In genomic region chr18:13513015-13513414, GRCh38 we compare ENCODE assay signal across 12 cellular contexts.
DNase-seq lines count a peak whose midpoint lies in the region; ATAC-seq lines count a peak whose summit lies in the region.
"Had no signal": no experiment of that assay in that cellular context is flagged by ENCODE, and none has a peak within 500 bp of the region (broad histone marks: within the 10 kb centered on the region; RNA-seq: fewer than 3 reads in every experiment).

No MANE protein-coding gene starts in this region.

- CTCF ChIA-PET in CD8-positive, alpha-beta memory T cell (lab: Charles Lee) = interaction anchor here (1.2 kb wide), 1 partner anchor 297 kb away, joined by 4 read pairs; no protein-coding TSS in a partner anchor

- H3K27ac ChIP-seq in SJCRH30 = no peak overlapping the region
- H3K27ac ChIP-seq in right cardiac atrium (ENCODE audit: low read length) = no peak overlapping the region
- H3K27ac ChIP-seq in CD8-positive, alpha-beta memory T cell (ENCODE audit: low read depth, low read length) = no peak overlapping the region
- H3K27ac ChIP-seq: spleen had no signal

- intact Hi-C loops in right cardiac atrium (cut with DNase I) = no loop called here

- peaks cover 35% of the 10 kb centered on the region for H3K4me1 Mint-ChIP-seq in stimulated activated effector memory CD8-positive, alpha-beta T cell treated with anti-CD3 and anti-CD28 coated beads, Interleukin-12 subunit alpha, Interleukin-12 subunit beta, amount 100 ng/mL, for 72 hours
- H3K4me1 Mint-ChIP-seq in CD8-positive, alpha-beta memory T cell = peaks cover 5 to 26% (median 23%) of the 10 kb centered on the region in 3 donors

- ATAC-seq in right cardiac atrium (peak; percentile 84 to 86), GM21737 (IDR thresholded peaks at IDR 0.05; ENCODE audit: unreplicated experiment) (no peak), HG03039 (IDR thresholded peaks at IDR 0.05; ENCODE audit: unreplicated experiment) (no peak)
- peak; percentile 74 for ATAC-seq in stimulated activated effector memory CD8-positive, alpha-beta T cell treated with anti-CD3 and anti-CD28 coated beads, Interleukin-12 subunit alpha, Interleukin-12 subunit beta, amount 100 ng/mL, for 72 hours

- H3K4me3 Mint-ChIP-seq in stimulated activated effector memory CD8-positive, alpha-beta T cell treated with anti-CD3 and anti-CD28 coated beads, Interleukin-12 subunit alpha, Interleukin-12 subunit beta, amount 100 ng/mL, for 72 hours = no peak overlapping the region
- no peak overlapping the region for H3K4me3 Mint-ChIP-seq in CD8-positive, alpha-beta memory T cell
- H3K4me3 Mint-ChIP-seq: memory B cell had no signal

- no peaks in the 10 kb centered on the region for H3K27me3 Mint-ChIP-seq in CD8-positive, alpha-beta memory T cell
- H3K27me3 Mint-ChIP-seq: memory B cell had no signal

- no peaks in the 10 kb centered on the region for H3K36me3 ChIP-seq in SJCRH30
- H3K36me3 ChIP-seq in CD8-positive, alpha-beta memory T cell (ENCODE audit: insufficient read depth, low read length) = no peaks in the 10 kb centered on the region

- WGBS in right cardiac atrium = 31% methylated on average over 4 of the region's 4 CpGs

- peaks cover 2% of the 10 kb centered on the region for H3K9me3 Mint-ChIP-seq in stimulated activated effector memory CD8-positive, alpha-beta T cell treated with anti-CD3 and anti-CD28 coated beads, Interleukin-12 subunit alpha, Interleukin-12 subunit beta, amount 100 ng/mL, for 72 hours
- peaks cover 0 to 2% (median 0%) of the 10 kb centered on the region in 5 donors for H3K9me3 Mint-ChIP-seq in CD8-positive, alpha-beta memory T cell
- H3K9me3 Mint-ChIP-seq: memory B cell had no signal

- H3K4me3 ChIP-seq in SJCRH30 (no peak overlapping the region), right cardiac atrium (ENCODE audit: low read length) (no peak overlapping the region)
- no peak overlapping the region for H3K4me3 ChIP-seq in CD8-positive, alpha-beta memory T cell (ENCODE audit: low read length)
- H3K4me3 ChIP-seq: spleen had no signal

- H3K27ac Mint-ChIP-seq in stimulated activated effector memory CD8-positive, alpha-beta T cell treated with anti-CD3 and anti-CD28 coated beads, Interleukin-12 subunit alpha, Interleukin-12 subunit beta, amount 100 ng/mL, for 72 hours = no peak overlapping the region
- peak overlapping the region in 1 of 8 donors; percentile 63 for H3K27ac Mint-ChIP-seq in CD8-positive, alpha-beta memory T cell
- H3K27ac Mint-ChIP-seq: memory B cell had no signal

- H3K4me1 ChIP-seq in SJCRH30 (no peaks in the 10 kb centered on the region), right cardiac atrium (ENCODE audit: control insufficient read depth, insufficient read depth, low read length) (peaks cover 3% of the 10 kb centered on the region)
- peaks cover 9% of the 10 kb centered on the region for H3K4me1 ChIP-seq in CD8-positive, alpha-beta memory T cell (ENCODE audit: insufficient read depth, low read length)

- peak; percentile 14 for DNase-seq in NCI-H82 (lab: John Stamatoyannopoulos, UW)
- DNase-seq in NCI-H82 treated with DMSO at 0.1 percent for 48 hours (lab: John Stamatoyannopoulos, UW; ENCODE audit: unreplicated experiment) = no peak
- DNase-seq in SJCRH30 = peak; percentile 18 to 49
- no peak for DNase-seq in right cardiac atrium
- no peak for DNase-seq in stimulated activated effector memory CD8-positive, alpha-beta T cell treated with anti-CD3 and anti-CD28 coated beads, Interleukin-12 subunit alpha, Interleukin-12 subunit beta, amount 100 ng/mL, for 72 hours (ENCODE audit: low spot score in 2 of 2)
- no peak for DNase-seq in CD8-positive, alpha-beta memory T cell
- DNase-seq: caudate nucleus, RPMI8226, spleen had no signal

- peaks cover 4% of the 10 kb centered on the region for H3K36me3 Mint-ChIP-seq in stimulated activated effector memory CD8-positive, alpha-beta T cell treated with anti-CD3 and anti-CD28 coated beads, Interleukin-12 subunit alpha, Interleukin-12 subunit beta, amount 100 ng/mL, for 72 hours
- peaks cover 11 to 29% (median 19%) of the 10 kb centered on the region in 3 donors for H3K36me3 Mint-ChIP-seq in CD8-positive, alpha-beta memory T cell

- POLR2A ChIA-PET in CD8-positive, alpha-beta memory T cell (lab: Charles Lee) = no interaction called here

- H3K9me3 ChIP-seq in SJCRH30 (replicated peaks) = no peaks in the 10 kb centered on the region
- H3K9me3 ChIP-seq in right cardiac atrium (ENCODE audit: control insufficient read depth, low read length) = no peaks in the 10 kb centered on the region
- no peaks in the 10 kb centered on the region for H3K9me3 ChIP-seq in CD8-positive, alpha-beta memory T cell (ENCODE audit: low read length)

- H3K27me3 ChIP-seq in SJCRH30 (no peaks in the 10 kb centered on the region), right cardiac atrium (ENCODE audit: control insufficient read depth, insufficient read depth) (no peaks in the 10 kb centered on the region)
- no peaks in the 10 kb centered on the region for H3K27me3 ChIP-seq in CD8-positive, alpha-beta memory T cell (ENCODE audit: insufficient read depth, low read length, poor library complexity, severe bottlenecking)
- H3K27me3 ChIP-seq: spleen had no signal

Comparison
In these comparisons a context has a peak if more than half of its experiments do, and no peak if none do; other contexts are left out.
1. DNase-seq: peak in NCI-H82 (single experiment) and SJCRH30 (2 of 2); none in NCI-H82 treated with DMSO at 0.1 percent for 48 hours (single experiment), right cardiac atrium (0 of 3), stimulated activated effector memory CD8-positive, alpha-beta T cell treated with anti-CD3 and anti-CD28 coated beads, Interleukin-12 subunit alpha, Interleukin-12 subunit beta, amount 100 ng/mL, for 72 hours (0 of 2) and CD8-positive, alpha-beta memory T cell (0 of 5).
2. ATAC-seq: peak in right cardiac atrium (2 of 2) and stimulated activated effector memory CD8-positive, alpha-beta T cell treated with anti-CD3 and anti-CD28 coated beads, Interleukin-12 subunit alpha, Interleukin-12 subunit beta, amount 100 ng/mL, for 72 hours (single experiment); none in GM21737 (single experiment) and HG03039 (single experiment).